9 cellular contexts compared by ENCODE assay signal in genomic region chr2:201860541-201861154, GRCh38. TPM values are rescaled to one million over a fixed set of nuclear protein-coding genes. Genes with fewer than 3 reads are reported as not detected.
DNase-seq lines count a peak whose midpoint lies in the region; ATAC-seq, FAIRE-seq and TF ChIP-seq lines count a peak whose summit lies in the region.
"Had no signal": no experiment of that assay in that cellular context is flagged by ENCODE, and none has a peak within 500 bp of the region (broad histone marks: within the 10 kb centered on the region; RNA-seq: fewer than 3 reads in every experiment).

No MANE protein-coding gene starts in this region.

- TF ChIP-seq CTCF in A549 (IDR thresholded peaks at IDR 0.05): peak; percentile 91
- TF ChIP-seq CTCF in GM12864 (IDR thresholded peaks at IDR 0.05; ENCODE audit: low read depth, low read length, missing control alignments): peak; percentile 86
- TF ChIP-seq CTCF in WI38 (IDR thresholded peaks at IDR 0.05; ENCODE audit: low read depth, low read length): peak; percentile 69
- peak; percentile 49 to 96 (median 83) for TF ChIP-seq CTCF in H1 (IDR thresholded peaks at IDR 0.05; ENCODE audit: control extremely low read depth in 1 of 3, insufficient read depth in 1 of 3, low read depth in 1 of 3, low read length in 3 of 3)
- TF ChIP-seq CTCF in suprapubic skin (IDR thresholded peaks at IDR 0.05): peak; percentile 73 to 75

- peak; percentile 97 to 98 for ATAC-seq in A549
- ATAC-seq in HG02840 (IDR thresholded peaks at IDR 0.05; ENCODE audit: low FRiP score, unreplicated experiment): peak; percentile 60
- ATAC-seq in memory B cell (ENCODE audit: low read depth): peak; percentile 84

- POLR2A ChIA-PET in A549 (lab: Yijun Ruan, JAX): no interaction called here
- POLR2A ChIA-PET in H1 (lab: Charles Lee; ENCODE audit: partially characterized antibody): interaction anchor here (0.7 to 1.8 kb wide), 5 partner anchors 23 to 175 kb away, joined by 3 to 8 read pairs (median 4); no protein-coding TSS in a partner anchor

- TF ChIP-seq POLR2A in A549 (IDR thresholded peaks at IDR 0.05; ENCODE audit: low read length): no peak
- no peak for TF ChIP-seq POLR2A in H1 (IDR thresholded peaks at IDR 0.05; ENCODE audit: control extremely low read depth in 1 of 2, low read depth in 2 of 2, low read length in 2 of 2)
- no peak for TF ChIP-seq POLR2A in suprapubic skin (IDR thresholded peaks at IDR 0.05)

- TF ChIP-seq EP300 in A549 (IDR thresholded peaks at IDR 0.05) (no peak), H1 (IDR thresholded peaks at IDR 0.05; ENCODE audit: borderline replicate concordance in 1 of 2, low read depth in 2 of 2, low read length in 2 of 2) (no peak), suprapubic skin (IDR thresholded peaks at IDR 0.05) (no peak)

- H3K23ac ChIP-seq in H1 (ENCODE audit: insufficient read length): no peak overlapping the region

- H3K9me3 Mint-ChIP-seq in memory B cell: no peaks in the 10 kb centered on the region

- H3K4me1 Mint-ChIP-seq in memory B cell: peaks cover 4% of the 10 kb centered on the region

- 17% methylated on average over 8 of the region's 8 CpGs for WGBS in A549 (ENCODE audit: missing lambda C conversion rate)
- WGBS in H1 (ENCODE audit: extremely low coverage in 1 of 2, insufficient coverage in 1 of 2, insufficient read length in 1 of 2, insufficient replicate concordance in 2 of 2, low coverage in 1 of 2, low lambda C conversion rate in 2 of 2, missing lambda C conversion rate in 1 of 2), 2 experiments: 15% methylated on average over 8 of the region's 8 CpGs; no CpG with 5 or more reads in 1 of the 2 experiments
- WGBS in suprapubic skin: 7% methylated on average over 8 of the region's 8 CpGs

- H3K79me2 ChIP-seq in H1 (ENCODE audit: control insufficient read depth in 1 of 2, insufficient read depth in 2 of 2, low read length in 2 of 2): no peaks in the 10 kb centered on the region

- peak overlapping the region; percentile 86; the same call in 1 of the 2 replicates for H2AFZ ChIP-seq in H1 (ENCODE audit: low read length)

- H3K27me3 ChIP-seq in H1 (replicated peaks in 1 of 4; ENCODE audit: control insufficient read depth in 3 of 4, extremely low read depth in 1 of 4, insufficient read depth in 3 of 4, low read length in 3 of 4) (no peaks in the 10 kb centered on the region; a peak in 1 of 7 replicates), suprapubic skin (no peaks in the 10 kb centered on the region)

- H4K91ac ChIP-seq in H1 (replicated peaks; ENCODE audit: insufficient read length, low read length): no peak overlapping the region

- FAIRE-seq in A549 (lab: Jason Lieb, UNC): peak; percentile 80
- FAIRE-seq in H1 (lab: Jason Lieb, UNC): peak; percentile 100

- no peaks in the 10 kb centered on the region for H3K9me3 ChIP-seq in A549
- H3K9me3 ChIP-seq in H1 (ENCODE audit: insufficient read depth in 2 of 2, low read depth in 1 of 2, low read length in 1 of 2): no peaks in the 10 kb centered on the region
- H3K9me3 ChIP-seq in suprapubic skin: no peaks in the 10 kb centered on the region
- H3K9me3 ChIP-seq: neutrophil had no signal

- H3K18ac ChIP-seq in H1 (ENCODE audit: extremely low read depth, low read length): no peak overlapping the region; the same call in 1 of the 2 replicates

- no peak overlapping the region for H2BK12ac ChIP-seq in H1 (ENCODE audit: low read depth, low read length)

- H2BK15ac ChIP-seq in H1 (ENCODE audit: low read length): no peak overlapping the region

- DNase-seq in A549 (ENCODE audit: low read depth in 1 of 2, low spot score in 1 of 2) (peak; percentile 65 to 71), GM12864 (ENCODE audit: low read depth) (peak; percentile 38), NCI-H2227 treated with DMSO at 0.1 percent for 48 hours (lab: John Stamatoyannopoulos, UW) (peak; percentile 76), H1 (ENCODE audit: low read depth in 1 of 2, low spot score in 2 of 2) (peak in 1 of 2 experiments; percentile 17), memory B cell (ENCODE audit: low spot score in 2 of 2) (peak; percentile 48 to 52), suprapubic skin (ENCODE audit: low spot score in 2 of 2) (no peak)

- H3K4me3 Mint-ChIP-seq in memory B cell: no peak overlapping the region

- no peak overlapping the region for H4K5ac ChIP-seq in H1 (ENCODE audit: insufficient read length, low read depth, low read length)

- H3K4me3 ChIP-seq in A549: no peak overlapping the region
- H3K4me3 ChIP-seq in GM12864 (ENCODE audit: low read depth, low read length): no peak overlapping the region
- no peak overlapping the region for H3K4me3 ChIP-seq in WI38 (ENCODE audit: low read depth, low read length)
- no peak overlapping the region for H3K4me3 ChIP-seq in H1 (ENCODE audit: extremely low read depth in 1 of 4, insufficient read depth in 2 of 4, low read depth in 3 of 4, low read length in 4 of 4)
- no peak overlapping the region for H3K4me3 ChIP-seq in suprapubic skin

- no peak overlapping the region for H4K8ac ChIP-seq in H1 (ENCODE audit: extremely low read depth, insufficient read depth, low read length)

- no peak overlapping the region for H2BK20ac ChIP-seq in H1 (ENCODE audit: low read length)

- CTCF ChIA-PET in A549 (lab: Yijun Ruan, JAX) (interaction anchor here (0.6 to 6.1 kb wide), 66 partner anchors 9 to 628 kb away, joined by 3 to 75 read pairs (median 4); partner anchors contain the start of genes ALS2 and CDK15), H1 (lab: Charles Lee; ENCODE audit: partially characterized antibody) (interaction anchor here (0.6 to 3.8 kb wide), 93 partner anchors 8 to 323 kb away, joined by 3 to 26 read pairs (median 4); partner anchors contain the start of genes ALS2, CDK15 and KIAA2012)

- H3K27me3 Mint-ChIP-seq in memory B cell: peaks cover 13% of the 10 kb centered on the region

- no peak overlapping the region for H3K56ac ChIP-seq in H1 (replicated peaks; ENCODE audit: insufficient read length, low read depth, low read length)

- H3K27ac ChIP-seq in A549 (no peak overlapping the region), H1 (ENCODE audit: low read depth, low read length) (no peak overlapping the region), suprapubic skin (no peak overlapping the region)
- H3K27ac ChIP-seq: neutrophil had no signal

- 0 out of 2 replicates have a peak, but pooled peaks cover 2% of the 10 kb centered on the region for H3K23me2 ChIP-seq in H1 (ENCODE audit: low read depth, low read length)

- H3K4ac ChIP-seq in H1 (replicated peaks; ENCODE audit: insufficient read length, low read depth, low read length): no peak overlapping the region

- H3K36me3 ChIP-seq in H1 (ENCODE audit: control insufficient read depth in 2 of 4, insufficient read depth in 4 of 4, low read length in 3 of 4): no peaks in the 10 kb centered on the region
- H3K36me3 ChIP-seq in suprapubic skin: no peaks in the 10 kb centered on the region
- H3K36me3 ChIP-seq: neutrophil had no signal

- no peak overlapping the region for H2BK120ac ChIP-seq in H1 (replicated peaks; ENCODE audit: low read depth, low read length)

- no peak overlapping the region for H2BK5ac ChIP-seq in H1 (ENCODE audit: low read depth, low read length)

- peak overlapping the region; percentile 20; the same call in 1 of the 3 replicates for H3K4me2 ChIP-seq in A549
- H3K4me2 ChIP-seq in H1 (ENCODE audit: insufficient read depth in 1 of 2, low read depth in 2 of 2, low read length in 2 of 2): 0 out of 4 replicates have a peak overlapping the region, but pooled peaks of 1 of the 2 experiments have one; percentile 22

- no peak overlapping the region for H2AK5ac ChIP-seq in H1 (ENCODE audit: low read depth, low read length)

- no peaks in the 10 kb centered on the region for H3K79me1 ChIP-seq in H1 (ENCODE audit: low read depth, low read length)

- H4K20me1 ChIP-seq in H1 (replicated peaks in 1 of 2; ENCODE audit: control insufficient read depth in 1 of 2, insufficient read depth in 2 of 2, low read length in 2 of 2): no peaks in the 10 kb centered on the region

- no peak overlapping the region for H3K9ac ChIP-seq in H1 (replicated peaks in 1 of 4; ENCODE audit: extremely low read depth in 1 of 4, low read depth in 3 of 4, low read length in 3 of 4)

- H3K4me1 ChIP-seq in A549 (no peaks in the 10 kb centered on the region), H1 (replicated peaks in 1 of 4; ENCODE audit: control insufficient read depth in 3 of 4, insufficient read depth in 4 of 4, low read length in 3 of 4) (peaks cover 3 to 27% (median 15%) of the 10 kb centered on the region in 4 experiments; a peak in 5 of 7 replicates), suprapubic skin (peaks cover 10% of the 10 kb centered on the region)

- TF ChIP-seq RAD21 in A549 (conservative IDR thresholded peaks at IDR 0.05 in 1 of 2, IDR thresholded peaks at IDR 0.05 in 1 of 2) (peak; percentile 92 to 94), H1 (IDR thresholded peaks at IDR 0.05 in 1 of 2, conservative IDR thresholded peaks at IDR 0.05 in 1 of 2; ENCODE audit: low read depth in 2 of 2, low read length in 2 of 2) (peak; percentile 96 to 97)

- no peak overlapping the region for H3K27ac Mint-ChIP-seq in memory B cell

- no peaks in the 10 kb centered on the region for H3K36me3 Mint-ChIP-seq in memory B cell

- no peak overlapping the region for H3K14ac ChIP-seq in H1 (ENCODE audit: insufficient read length)

TF ChIP-seq in H1, 55 proteins besides CTCF, POLR2A, EP300 and RAD21 (continues in another document):
- TF ChIP-seq SIN3A (conservative IDR thresholded peaks at IDR 0.05 in 1 of 2, IDR thresholded peaks at IDR 0.05 in 1 of 2; ENCODE audit: low read depth in 1 of 2, low read length in 2 of 2) (peak in 1 of 2 experiments; percentile 68; a peak in 1 of 4 replicates), CBX5 (IDR thresholded peaks at IDR 0.05; ENCODE audit: low read depth, low read length) (no peak), ASH2L (IDR thresholded peaks at IDR 0.05; ENCODE audit: low read length) (no peak)

RNA-seq across cellular contexts. Expression of gene CDK15, which starts 54.3 kb away (rescaled TPM):
- polyA plus RNA-seq in A549 (2011; rRNA removed): not detected in 2 replicates
- polyA plus RNA-seq in A549 (2012; cell fraction: cytosol; rRNA removed): not detected in 2 replicates
- polyA plus RNA-seq in A549 (2012; cell fraction: nucleus; rRNA removed): not detected in 2 replicates
- not detected in 3 replicates for polyA plus RNA-seq in A549 (2017; fragmentation: RNase III; extraction: RNeasy Plus Mini Kit Qiagen cat#74134 plus additional on column Dnase treatment)
- not detected in 2 replicates for polyA minus RNA-seq in A549 (2011; rRNA and poly(A)+ RNA removed)
- not detected in 2 replicates for total RNA-seq in H1 (2021; fragmentation: NEBNext Ultra II Directional; extraction: Animal tissue kit (Norgen Biotek cat#: 25700))
- polyA plus RNA-seq in H1 (2011; rRNA removed): 0.03 TPM in 1 of 2 replicates, not detected in the other
- polyA plus RNA-seq in H1 (2011; cell fraction: cytosol; rRNA removed): not detected
- 0.10 TPM for polyA plus RNA-seq in H1 (2011; cell fraction: nucleus; rRNA removed)
- polyA plus RNA-seq in H1 (2012, experiment 1 of 2): 0.09 TPM in 1 of 4 replicates, not detected in the others
- not detected for polyA plus RNA-seq in H1 (2012, experiment 2 of 2)
- polyA plus RNA-seq in H1 (2013, experiment 1 of 2): 0.04 TPM
- polyA plus RNA-seq in H1 (2013, experiment 2 of 2): 0.02 TPM
- polyA minus RNA-seq in H1 (2011; rRNA and poly(A)+ RNA removed): 0.38 TPM in 1 of 2 replicates, not detected in the other
- polyA minus RNA-seq in H1 (2011; cell fraction: cytosol; rRNA and poly(A)+ RNA removed): not detected
- polyA minus RNA-seq in H1 (2011; cell fraction: nucleus; rRNA and poly(A)+ RNA removed): not detected
- total RNA-seq in suprapubic skin: under 1 TPM; 0.13 to 0.97 (median 0.66) TPM

Comparison
In these comparisons a context has a peak if more than half of its experiments do, and no peak if none do; other contexts are left out.
1. DNase-seq: peak in A549 (2 of 2), GM12864 (single experiment), NCI-H2227 treated with DMSO at 0.1 percent for 48 hours (single experiment) and memory B cell (2 of 2); none in suprapubic skin (0 of 2).
2. Of the 18 proteins assayed by ChIP-seq in both H1 and A549: peak only in H1: CHD2 and MAX; only in A549: none; in both: CTCF and RAD21; in neither: 14.
3. Peak in every context shown above with its lines, with median percentiles within 50 percentile points of each other: ATAC-seq and CTCF ChIP-seq.